10 cellular contexts compared by ENCODE assay signal in the genomic region with DNA sequence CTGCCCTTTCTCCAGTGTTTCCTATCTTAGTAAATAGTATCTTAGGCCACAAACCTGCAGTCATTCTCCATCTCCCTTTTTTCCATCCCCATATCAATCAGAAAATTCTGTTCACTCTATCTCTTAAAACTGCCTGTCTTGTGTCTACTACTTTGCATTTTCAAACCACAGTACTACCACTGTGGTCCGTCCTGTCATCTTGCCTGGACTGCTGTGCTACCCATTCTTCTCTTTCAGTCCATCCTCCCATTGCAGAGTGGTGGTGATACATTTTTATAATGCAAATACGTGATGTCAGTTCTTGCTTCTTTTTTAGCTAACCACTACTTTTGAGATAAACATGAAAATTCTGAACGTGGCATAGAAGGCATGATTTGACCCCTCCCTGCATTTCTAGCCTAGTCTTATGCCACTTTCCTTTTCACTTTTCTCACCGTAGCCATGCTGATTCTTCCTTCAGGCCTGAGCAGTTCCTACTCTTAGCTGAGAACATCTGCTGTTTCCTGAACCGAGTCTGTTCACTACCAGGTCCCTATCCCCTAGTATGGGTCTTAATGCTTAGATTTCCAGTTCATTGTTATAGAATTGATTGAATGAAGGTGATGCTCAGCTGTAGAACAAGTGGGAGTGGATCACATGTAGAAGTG. TPM values are rescaled to one million over a fixed set of nuclear protein-coding genes. Genes with fewer than 3 reads are reported as not detected.
DNase-seq lines count a peak whose midpoint lies in the region; ATAC-seq and TF ChIP-seq lines count a peak whose summit lies in the region.
"Had no signal": no experiment of that assay in that cellular context is flagged by ENCODE, and none has a peak within 500 bp of the region (broad histone marks: within the 10 kb centered on the region; RNA-seq: fewer than 3 reads in every experiment).

No MANE protein-coding gene starts in this region.

- no peaks in the 10 kb centered on the region for H3K9me3 Mint-ChIP-seq in activated B cell treated with CpG ODN at 0.5 μM for 24 hours
- no peaks in the 10 kb centered on the region for H3K9me3 Mint-ChIP-seq in activated CD4-positive, alpha-beta memory T cell treated with anti-CD3 and anti-CD28 coated beads for 36 hours

- no peaks in the 10 kb centered on the region for H3K36me3 ChIP-seq in Peyer's patch

- peak; percentile 86 for ATAC-seq in GM19455 (IDR thresholded peaks at IDR 0.05; ENCODE audit: unreplicated experiment)
- peak; percentile 87 for ATAC-seq in HG03064 (IDR thresholded peaks at IDR 0.05; ENCODE audit: low read depth, unreplicated experiment)
- peak; percentile 91 for ATAC-seq in activated B cell treated with CpG ODN at 0.5 μM for 24 hours (ENCODE audit: low read depth)

- TF ChIP-seq CTCF in activated B cell treated with CpG ODN at 0.5 μM for 24 hours (IDR thresholded peaks at IDR 0.05) (no peak), Peyer's patch (IDR thresholded peaks at IDR 0.05) (no peak)

- peak overlapping the region; percentile 75 for H3K27ac Mint-ChIP-seq in activated B cell treated with CpG ODN at 0.5 μM for 24 hours
- H3K27ac Mint-ChIP-seq in activated CD4-positive, alpha-beta memory T cell treated with anti-CD3 and anti-CD28 coated beads for 36 hours: no peak overlapping the region

- CTCF ChIA-PET in activated B cell treated with CpG ODN at 0.5 μM for 24 hours (lab: Charles Lee): interaction anchor here (0.9 kb wide), 1 partner anchor 129 kb away, joined by 3 read pairs; no protein-coding TSS in a partner anchor
- CTCF ChIA-PET in activated CD4-positive, alpha-beta memory T cell treated with anti-CD3 and anti-CD28 coated beads for 36 hours (lab: Charles Lee): interaction anchor here (1.4 kb wide), 1 partner anchor 145 kb away, joined by 3 read pairs; no protein-coding TSS in a partner anchor

- H3K4me1 ChIP-seq in Peyer's patch: peaks cover 0 to 11% (median 0%) of the 10 kb centered on the region in 4 donors

- intact Hi-C loops in activated B cell treated with CpG ODN at 0.5 μM for 24 hours (cut with micrococcal nuclease): loop anchor here (1.0 kb wide), 1 partner anchor 13 kb away; the partner anchor contains the start of gene TBPL1
- intact Hi-C loops in activated CD4-positive, alpha-beta memory T cell treated with anti-CD3 and anti-CD28 coated beads for 36 hours (cut with micrococcal nuclease): no loop called here

- no peaks in the 10 kb centered on the region for H3K27me3 Mint-ChIP-seq in activated B cell treated with CpG ODN at 0.5 μM for 24 hours
- no peaks in the 10 kb centered on the region for H3K27me3 Mint-ChIP-seq in activated CD4-positive, alpha-beta memory T cell treated with anti-CD3 and anti-CD28 coated beads for 36 hours

- peaks cover 8% of the 10 kb centered on the region for H3K36me3 Mint-ChIP-seq in activated B cell treated with CpG ODN at 0.5 μM for 24 hours (ENCODE audit: low read depth)
- no peaks in the 10 kb centered on the region for H3K36me3 Mint-ChIP-seq in activated CD4-positive, alpha-beta memory T cell treated with anti-CD3 and anti-CD28 coated beads for 36 hours

- DNase-seq in activated B cell treated with CpG ODN at 0.5 μM for 24 hours (no peak), NCI-H446 treated with DMSO at 0.1 percent for 48 hours (lab: John Stamatoyannopoulos, UW) (no peak), ecto neural progenitor cell (ENCODE audit: low spot score) (no peak), Peyer's patch (no peak)
- no peak for DNase-seq in activated CD4-positive, alpha-beta memory T cell treated with anti-CD3 and anti-CD28 coated beads for 36 hours
- DNase-seq: NCI-H748 treated with DMSO at 0.1 percent for 48 hours had no signal

- TF ChIP-seq POLR2A in Peyer's patch (IDR thresholded peaks at IDR 0.05): no peak

- peaks cover 58% of the 10 kb centered on the region for H3K4me1 Mint-ChIP-seq in activated B cell treated with CpG ODN at 0.5 μM for 24 hours
- peaks cover 53% of the 10 kb centered on the region for H3K4me1 Mint-ChIP-seq in activated CD4-positive, alpha-beta memory T cell treated with anti-CD3 and anti-CD28 coated beads for 36 hours (ENCODE audit: low read depth)

- no peak overlapping the region for H3K27ac ChIP-seq in Peyer's patch
- H3K27ac ChIP-seq: C4-2B had no signal

- no peaks in the 10 kb centered on the region for H3K27me3 ChIP-seq in Peyer's patch

- H3K9me3 ChIP-seq in Peyer's patch: no peaks in the 10 kb centered on the region

- POLR2A ChIA-PET in activated B cell treated with CpG ODN at 0.5 μM for 24 hours (lab: Charles Lee): interaction anchor here (1.0 to 2.9 kb wide), 2 partner anchors 9 to 13 kb away, joined by 5 to 15 read pairs; partner anchors contain the start of gene TBPL1
- POLR2A ChIA-PET in activated CD4-positive, alpha-beta memory T cell treated with anti-CD3 and anti-CD28 coated beads for 36 hours (lab: Charles Lee): no interaction called here

- H3K4me3 ChIP-seq in GM08714 (ENCODE audit: low read length) (peak overlapping the region; percentile 48; the same call in 1 of the 2 replicates), Peyer's patch (no peak overlapping the region)

- peak overlapping the region; percentile 56 for H3K4me3 Mint-ChIP-seq in activated B cell treated with CpG ODN at 0.5 μM for 24 hours
- no peak overlapping the region for H3K4me3 Mint-ChIP-seq in activated CD4-positive, alpha-beta memory T cell treated with anti-CD3 and anti-CD28 coated beads for 36 hours

RNA-seq across cellular contexts. Expression of gene TBPL1, which starts 13.8 kb away (rescaled TPM):
- 33.0 and 35.7 TPM in 2 replicates for total RNA-seq in activated B cell treated with CpG ODN at 0.5 μM for 24 hours
- 10 to 100 TPM in 1 of 4 donors, 1 to 10 TPM in 3; 4.0 to 35.5 (median 6.6) TPM for total RNA-seq in Peyer's patch
- 10 to 100 TPM; 31.3 to 35.7 TPM for total RNA-seq in activated CD4-positive, alpha-beta memory T cell treated with anti-CD3 and anti-CD28 coated beads for 36 hours
